Comparison of ENCODE assay signal across 1 cellular context in genomic region chr13:99063952-99064351, GRCh38.
TF ChIP-seq lines count a peak whose summit lies in the region.

No MANE protein-coding gene starts in this region.

TF ChIP-seq in K562, 482 proteins besides CTCF, POLR2A, EP300 and RAD21 (continued from another document):
- no peak for TF ChIP-seq AFF1 (IDR thresholded peaks at IDR 0.05; ENCODE audit: low read depth in 1 of 2, partially characterized antibody in 2 of 2)
- TF ChIP-seq, protein P1, sequence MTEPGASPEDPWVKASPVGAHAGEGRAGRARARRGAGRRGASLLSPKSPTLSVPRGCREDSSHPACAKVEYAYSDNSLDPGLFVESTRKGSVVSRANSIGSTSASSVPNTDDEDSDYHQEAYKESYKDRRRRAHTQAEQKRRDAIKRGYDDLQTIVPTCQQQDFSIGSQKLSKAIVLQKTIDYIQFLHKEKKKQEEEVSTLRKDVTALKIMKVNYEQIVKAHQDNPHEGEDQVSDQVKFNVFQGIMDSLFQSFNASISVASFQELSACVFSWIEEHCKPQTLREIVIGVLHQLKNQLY (CRISPR knock-in tag; conservative IDR thresholded peaks at IDR 0.05): no peak
- peak; percentile 54 for TF ChIP-seq MEIS2 (IDR thresholded peaks at IDR 0.05; ENCODE audit: partially characterized antibody)
- TF ChIP-seq C11orf30 (IDR thresholded peaks at IDR 0.05; ENCODE audit: low read depth): no peak
- TF ChIP-seq, protein P2, sequence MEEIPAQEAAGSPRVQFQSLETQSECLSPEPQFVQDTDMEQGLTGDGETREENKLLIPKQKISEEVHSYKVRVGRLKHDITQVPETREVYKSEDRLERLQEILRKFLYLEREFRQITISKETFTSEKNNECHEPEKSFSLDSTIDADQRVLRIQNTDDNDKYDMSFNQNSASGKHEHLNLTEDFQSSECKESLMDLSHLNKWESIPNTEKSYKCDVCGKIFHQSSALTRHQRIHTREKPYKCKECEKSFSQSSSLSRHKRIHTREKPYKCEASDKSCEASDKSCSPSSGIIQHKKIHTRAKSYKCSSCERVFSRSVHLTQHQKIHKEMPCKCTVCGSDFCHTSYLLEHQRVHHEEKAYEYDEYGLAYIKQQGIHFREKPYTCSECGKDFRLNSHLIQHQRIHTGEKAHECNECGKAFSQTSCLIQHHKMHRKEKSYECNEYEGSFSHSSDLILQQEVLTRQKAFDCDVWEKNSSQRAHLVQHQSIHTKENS (CRISPR knock-in tag; IDR thresholded peaks at IDR 0.05): no peak
- no peak for TF ChIP-seq ZNF263 (CRISPR knock-in tag; IDR thresholded peaks at IDR 0.05; ENCODE audit: borderline replicate concordance)
- no peak for TF ChIP-seq MLLT1 (IDR thresholded peaks at IDR 0.05)
- TF ChIP-seq ATF4 (CRISPR knock-in tag; IDR thresholded peaks at IDR 0.05): no peak
- TF ChIP-seq ATF6 (CRISPR knock-in tag; IDR thresholded peaks at IDR 0.05): no peak
- no peak for TF ChIP-seq MED1 (CRISPR knock-in tag; IDR thresholded peaks at IDR 0.05; ENCODE audit: borderline replicate concordance)
- no peak for TF ChIP-seq SAFB (IDR thresholded peaks at IDR 0.05; ENCODE audit: borderline replicate concordance, low read depth, low read length)
- TF ChIP-seq HNRNPH1 (optimal IDR thresholded peaks at IDR 0.05; ENCODE audit: low read depth, low read length): no peak
- no peak for TF ChIP-seq SAP30 (IDR thresholded peaks at IDR 0.05; ENCODE audit: borderline replicate concordance, insufficient read depth, low read depth, low read length, poor library complexity, severe bottlenecking)
- TF ChIP-seq BCOR (IDR thresholded peaks at IDR 0.05): no peak
- no peak for TF ChIP-seq ZNF76 (CRISPR knock-in tag; IDR thresholded peaks at IDR 0.05; ENCODE audit: borderline replicate concordance)
- TF ChIP-seq FOXJ2 (tag; IDR thresholded peaks at IDR 0.05): no peak
- TF ChIP-seq PKNOX1 (IDR thresholded peaks at IDR 0.05): peak; percentile 26; the same call in 1 of the 2 replicates
- TF ChIP-seq ZNF583 (CRISPR knock-in tag; IDR thresholded peaks at IDR 0.05): no peak
- TF ChIP-seq CTBP1 (IDR thresholded peaks at IDR 0.05; ENCODE audit: borderline replicate concordance): no peak
- TF ChIP-seq PHF20 (IDR thresholded peaks at IDR 0.05; ENCODE audit: partially characterized antibody): no peak
- TF ChIP-seq KDM1A (IDR thresholded peaks at IDR 0.05): 0 out of 4 replicates have a peak, but pooled peaks of 1 of the 2 experiments have one; percentile 27
- no peak for TF ChIP-seq PRMT5 (CRISPR knock-in tag; IDR thresholded peaks at IDR 0.05)
- no peak for TF ChIP-seq ZNF444 (CRISPR knock-in tag; IDR thresholded peaks at IDR 0.05)
- no peak for TF ChIP-seq YY1 (IDR thresholded peaks at IDR 0.05; ENCODE audit: borderline replicate concordance in 1 of 3, control insufficient read depth in 1 of 3, extremely low read depth in 1 of 3, insufficient read depth in 3 of 3, insufficient read length in 1 of 3, insufficient replicate concordance in 2 of 3, low read depth in 1 of 3, low read length in 2 of 3)
- no peak for TF ChIP-seq MTA3 (IDR thresholded peaks at IDR 0.05; ENCODE audit: borderline replicate concordance)
- peak; percentile 73 for TF ChIP-seq JUND (IDR thresholded peaks at IDR 0.05; ENCODE audit: borderline replicate concordance, low read depth, low read length)
- peak; percentile 74; the same call in 1 of the 3 replicates for TF ChIP-seq JUND (tag; IDR thresholded peaks at IDR 0.05; ENCODE audit: borderline replicate concordance, low read depth, low read length)
- no peak for TF ChIP-seq SMARCE1 (IDR thresholded peaks at IDR 0.05)
- no peak for TF ChIP-seq TRIM28 (IDR thresholded peaks at IDR 0.05)
- no peak for TF ChIP-seq ZNF253 (CRISPR knock-in tag; conservative IDR thresholded peaks at IDR 0.05)
- TF ChIP-seq NR3C1 (CRISPR knock-in tag; IDR thresholded peaks at IDR 0.05): no peak
- TF ChIP-seq THRB (CRISPR knock-in tag; conservative IDR thresholded peaks at IDR 0.05): no peak
- TF ChIP-seq BCL6 (CRISPR knock-in tag; IDR thresholded peaks at IDR 0.05): no peak
- TF ChIP-seq ZNF699 (CRISPR knock-in tag; IDR thresholded peaks at IDR 0.05; ENCODE audit: insufficient replicate concordance): no peak
- no peak for TF ChIP-seq KAT2B (IDR thresholded peaks at IDR 0.05; ENCODE audit: low read depth, low read length)
- TF ChIP-seq RBM25 (IDR thresholded peaks at IDR 0.05; ENCODE audit: low read depth, low read length, severe bottlenecking): peak; percentile 28
- no peak for TF ChIP-seq THRAP3 (IDR thresholded peaks at IDR 0.05; ENCODE audit: borderline replicate concordance)
- TF ChIP-seq, protein P3, sequence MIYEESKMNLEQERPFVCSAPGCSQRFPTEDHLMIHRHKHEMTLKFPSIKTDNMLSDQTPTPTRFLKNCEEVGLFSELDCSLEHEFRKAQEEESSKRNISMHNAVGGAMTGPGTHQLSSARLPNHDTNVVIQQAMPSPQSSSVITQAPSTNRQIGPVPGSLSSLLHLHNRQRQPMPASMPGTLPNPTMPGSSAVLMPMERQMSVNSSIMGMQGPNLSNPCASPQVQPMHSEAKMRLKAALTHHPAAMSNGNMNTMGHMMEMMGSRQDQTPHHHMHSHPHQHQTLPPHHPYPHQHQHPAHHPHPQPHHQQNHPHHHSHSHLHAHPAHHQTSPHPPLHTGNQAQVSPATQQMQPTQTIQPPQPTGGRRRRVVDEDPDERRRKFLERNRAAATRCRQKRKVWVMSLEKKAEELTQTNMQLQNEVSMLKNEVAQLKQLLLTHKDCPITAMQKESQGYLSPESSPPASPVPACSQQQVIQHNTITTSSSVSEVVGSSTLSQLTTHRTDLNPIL (CRISPR knock-in tag; IDR thresholded peaks at IDR 0.05): no peak
- no peak for TF ChIP-seq KLF13 (tag; IDR thresholded peaks at IDR 0.05; ENCODE audit: borderline replicate concordance, low read depth)
- TF ChIP-seq, protein P4, sequence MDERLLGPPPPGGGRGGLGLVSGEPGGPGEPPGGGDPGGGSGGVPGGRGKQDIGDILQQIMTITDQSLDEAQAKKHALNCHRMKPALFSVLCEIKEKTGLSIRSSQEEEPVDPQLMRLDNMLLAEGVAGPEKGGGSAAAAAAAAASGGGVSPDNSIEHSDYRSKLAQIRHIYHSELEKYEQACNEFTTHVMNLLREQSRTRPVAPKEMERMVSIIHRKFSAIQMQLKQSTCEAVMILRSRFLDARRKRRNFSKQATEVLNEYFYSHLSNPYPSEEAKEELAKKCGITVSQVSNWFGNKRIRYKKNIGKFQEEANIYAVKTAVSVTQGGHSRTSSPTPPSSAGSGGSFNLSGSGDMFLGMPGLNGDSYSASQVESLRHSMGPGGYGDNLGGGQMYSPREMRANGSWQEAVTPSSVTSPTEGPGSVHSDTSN (CRISPR knock-in tag; IDR thresholded peaks at IDR 0.05; ENCODE audit: low read depth): no peak
- TF ChIP-seq, protein P4 (tag; conservative IDR thresholded peaks at IDR 0.05; ENCODE audit: low read depth): 0 out of 2 replicates have a peak, but pooled peaks have one; percentile 15
- TF ChIP-seq, protein P5, sequence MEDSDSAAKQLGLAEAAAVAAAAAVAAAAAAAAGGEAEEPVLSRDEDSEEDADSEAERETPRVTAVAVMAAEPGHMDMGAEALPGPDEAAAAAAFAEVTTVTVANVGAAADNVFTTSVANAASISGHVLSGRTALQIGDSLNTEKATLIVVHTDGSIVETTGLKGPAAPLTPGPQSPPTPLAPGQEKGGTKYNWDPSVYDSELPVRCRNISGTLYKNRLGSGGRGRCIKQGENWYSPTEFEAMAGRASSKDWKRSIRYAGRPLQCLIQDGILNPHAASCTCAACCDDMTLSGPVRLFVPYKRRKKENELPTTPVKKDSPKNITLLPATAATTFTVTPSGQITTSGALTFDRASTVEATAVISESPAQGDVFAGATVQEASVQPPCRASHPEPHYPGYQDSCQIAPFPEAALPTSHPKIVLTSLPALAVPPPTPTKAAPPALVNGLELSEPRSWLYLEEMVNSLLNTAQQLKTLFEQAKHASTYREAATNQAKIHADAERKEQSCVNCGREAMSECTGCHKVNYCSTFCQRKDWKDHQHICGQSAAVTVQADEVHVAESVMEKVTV (CRISPR knock-in tag; IDR thresholded peaks at IDR 0.05): no peak
- TF ChIP-seq ARID1B (IDR thresholded peaks at IDR 0.05): 0 out of 2 replicates have a peak, but pooled peaks have one; percentile 16
- TF ChIP-seq CHD1 (IDR thresholded peaks at IDR 0.05; ENCODE audit: low read length): no peak
